1 cellular context compared by ENCODE assay signal in the genomic region with DNA sequence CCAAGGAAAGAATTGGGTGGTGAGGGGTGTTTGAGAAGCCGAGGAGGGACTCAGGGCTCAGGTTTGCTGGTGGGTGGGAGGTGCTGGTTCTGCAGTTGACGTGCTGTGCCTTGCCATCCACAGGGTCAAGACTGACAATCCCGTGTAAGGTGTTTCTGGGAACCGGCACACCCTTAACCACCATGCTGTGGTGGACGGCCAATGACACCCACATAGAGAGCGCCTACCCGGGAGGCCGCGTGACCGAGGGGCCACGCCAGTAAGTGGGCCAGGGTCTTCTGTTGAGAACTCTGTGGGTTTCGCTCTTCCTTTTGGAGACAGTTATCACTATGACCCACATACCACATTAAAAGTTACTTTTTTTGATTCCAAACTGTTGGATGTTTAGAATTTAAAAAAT.
TF ChIP-seq lines count a peak whose summit lies in the region.

No MANE protein-coding gene starts in this region.

TF ChIP-seq in HepG2, 621 proteins besides CTCF, POLR2A, EP300 and RAD21 (continued from another document):
- TF ChIP-seq, protein P1, sequence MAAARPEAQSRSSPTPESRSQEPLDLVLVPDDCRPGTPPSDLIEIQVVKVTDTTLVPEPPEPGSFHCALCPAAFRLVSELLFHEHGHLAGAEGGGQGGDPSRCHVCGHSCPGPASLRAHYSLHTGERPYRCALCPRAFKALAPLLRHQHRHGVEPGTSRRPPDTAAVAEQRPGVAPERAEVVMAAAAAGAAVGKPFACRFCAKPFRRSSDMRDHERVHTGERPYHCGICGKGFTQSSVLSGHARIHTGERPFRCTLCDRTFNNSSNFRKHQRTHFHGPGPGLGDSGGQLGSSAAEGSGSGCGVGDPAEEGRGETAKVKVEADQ (CRISPR knock-in tag; IDR thresholded peaks at IDR 0.05; ENCODE audit: borderline replicate concordance), result no peak
- TF ChIP-seq MED13 (CRISPR knock-in tag; IDR thresholded peaks at IDR 0.05) (no peak), ZNF589 (CRISPR knock-in tag; conservative IDR thresholded peaks at IDR 0.05) (no peak)
